9 cellular contexts compared by ENCODE assay signal in genomic region chr12:57609781-57610552, GRCh38. TPM values are rescaled to one million over a fixed set of nuclear protein-coding genes. Genes with fewer than 3 reads are reported as not detected.
A peak's percentile ranks its signal among the peaks of the same experiment; 100 is the strongest.
DNase-seq lines count a peak whose midpoint lies in the region; ATAC-seq and TF ChIP-seq lines count a peak whose summit lies in the region.
"Had no signal": no experiment of that assay in that cellular context is flagged by ENCODE, and none has a peak within 500 bp of the region (broad histone marks: within the 10 kb centered on the region; RNA-seq: fewer than 3 reads in every experiment).

No MANE protein-coding gene starts in this region.

- CTCF ChIA-PET in activated CD8-positive, alpha-beta memory T cell treated with anti-CD3 and anti-CD28 coated beads, Interleukin-2, amount 10 ng/mL, durations not matched to agents 7 days and 5 days (lab: Charles Lee), result interaction anchor here (1.3 to 2.4 kb wide), 3 partner anchors 10 to 19 kb away, joined by 4 to 7 read pairs (median 5); partner anchors contain the start of gene PIP4K2C

- TF ChIP-seq CTCF in endothelial cell (IDR thresholded peaks at IDR 0.05; ENCODE audit: unreplicated experiment), result no peak
- TF ChIP-seq CTCF in upper lobe of left lung (IDR thresholded peaks at IDR 0.05), result no peak

- H3K27me3 Mint-ChIP-seq in activated CD8-positive, alpha-beta memory T cell treated with anti-CD3 and anti-CD28 coated beads, Interleukin-2, amount 10 ng/mL, durations not matched to agents 7 days and 5 days, result peaks cover 40% of the 10 kb centered on the region
- peaks cover 9% of the 10 kb centered on the region for H3K27me3 Mint-ChIP-seq in endothelial cell (ENCODE audit: unreplicated experiment)

- H3K9me3 Mint-ChIP-seq in activated CD8-positive, alpha-beta memory T cell treated with anti-CD3 and anti-CD28 coated beads, Interleukin-2, amount 10 ng/mL, durations not matched to agents 7 days and 5 days (ENCODE audit: low read depth), result no peaks in the 10 kb centered on the region
- no peaks in the 10 kb centered on the region for H3K9me3 Mint-ChIP-seq in endothelial cell (ENCODE audit: unreplicated experiment)

- H3K4me3 ChIP-seq in mucosa of stomach (ENCODE audit: low read length) (peak overlapping the region; percentile 12), upper lobe of left lung (peak overlapping the region in 3 of 4 donors; percentile 46 to 76 (median 57))

- H3K9ac ChIP-seq in mucosa of stomach (ENCODE audit: low read length), result peak overlapping the region; percentile 56

- H3K27ac Mint-ChIP-seq in activated CD8-positive, alpha-beta memory T cell treated with anti-CD3 and anti-CD28 coated beads, Interleukin-2, amount 10 ng/mL, durations not matched to agents 7 days and 5 days, result no peak overlapping the region
- H3K27ac Mint-ChIP-seq in endothelial cell (ENCODE audit: unreplicated experiment), result no peak overlapping the region

- no peak for TF ChIP-seq EP300 in upper lobe of left lung (IDR thresholded peaks at IDR 0.05)

- DNase-seq in activated CD8-positive, alpha-beta memory T cell treated with anti-CD3 and anti-CD28 coated beads, Interleukin-2, amount 10 ng/mL, durations not matched to agents 7 days and 5 days, result no peak
- no peak for DNase-seq in activated CD8-positive, alpha-beta memory T cell treated with anti-CD3 and anti-CD28 coated beads, Interleukin-2, amount 50 U/mL, for 4 hours
- no peak for DNase-seq in endothelial cell (ENCODE audit: low spot score)
- DNase-seq in upper lobe of left lung, result peak in 1 of 2 donors; percentile 85
- no peak for DNase-seq in NCI-H187 treated with DMSO at 0.1 percent for 48 hours (lab: John Stamatoyannopoulos, UW)
- DNase-seq: foreskin keratinocyte had no signal

- no peak for ATAC-seq in activated CD8-positive, alpha-beta memory T cell treated with anti-CD3 and anti-CD28 coated beads, Interleukin-2, amount 10 ng/mL, durations not matched to agents 7 days and 5 days
- ATAC-seq in upper lobe of left lung (ENCODE audit: low FRiP score in 2 of 2), result peak in 1 of 2 donors; percentile 11
- no peak for ATAC-seq in GM18868 (IDR thresholded peaks at IDR 0.05; ENCODE audit: unreplicated experiment)
- ATAC-seq in GM19023 (IDR thresholded peaks at IDR 0.05; ENCODE audit: unreplicated experiment), result no peak

- H3K36me3 ChIP-seq in mucosa of stomach (ENCODE audit: control insufficient read depth, insufficient read depth, low read length), result no peaks in the 10 kb centered on the region
- no peaks in the 10 kb centered on the region for H3K36me3 ChIP-seq in upper lobe of left lung

- no peak for TF ChIP-seq POLR2A in upper lobe of left lung (IDR thresholded peaks at IDR 0.05)

- peak overlapping the region; percentile 30 to 77 (median 74) for H3K27ac ChIP-seq in upper lobe of left lung
- H3K27ac ChIP-seq: foreskin keratinocyte had no signal

- peaks cover 19% of the 10 kb centered on the region for H3K4me1 Mint-ChIP-seq in activated CD8-positive, alpha-beta memory T cell treated with anti-CD3 and anti-CD28 coated beads, Interleukin-2, amount 10 ng/mL, durations not matched to agents 7 days and 5 days
- H3K4me1 Mint-ChIP-seq in endothelial cell (ENCODE audit: unreplicated experiment), result peaks cover 7% of the 10 kb centered on the region

- H3K4me3 Mint-ChIP-seq in activated CD8-positive, alpha-beta memory T cell treated with anti-CD3 and anti-CD28 coated beads, Interleukin-2, amount 10 ng/mL, durations not matched to agents 7 days and 5 days, result peak overlapping the region; percentile 35
- H3K4me3 Mint-ChIP-seq in endothelial cell (ENCODE audit: unreplicated experiment), result peak overlapping the region; percentile 87

- 44 to 57% methylated on average over 27 to 28 of the region's 34 CpGs for WGBS in upper lobe of left lung, 2 donors

- peaks cover 21% of the 10 kb centered on the region for H3K4me1 ChIP-seq in mucosa of stomach (ENCODE audit: control insufficient read depth, insufficient read depth, low read length)
- peaks cover 11 to 33% (median 31%) of the 10 kb centered on the region in 4 donors for H3K4me1 ChIP-seq in upper lobe of left lung

- H3K36me3 Mint-ChIP-seq in activated CD8-positive, alpha-beta memory T cell treated with anti-CD3 and anti-CD28 coated beads, Interleukin-2, amount 10 ng/mL, durations not matched to agents 7 days and 5 days, result no peaks in the 10 kb centered on the region
- H3K36me3 Mint-ChIP-seq in endothelial cell (ENCODE audit: low read depth, unreplicated experiment), result peaks cover 20% of the 10 kb centered on the region

- no peaks in the 10 kb centered on the region for H3K9me3 ChIP-seq in mucosa of stomach (ENCODE audit: control insufficient read depth, low read length)
- no peaks in the 10 kb centered on the region for H3K9me3 ChIP-seq in upper lobe of left lung

- H3K27me3 ChIP-seq in mucosa of stomach (ENCODE audit: control insufficient read depth, insufficient read depth, low read length) (peaks cover 53% of the 10 kb centered on the region), upper lobe of left lung (peaks cover 0 to 11% (median 4%) of the 10 kb centered on the region in 4 donors)

RNA-seq across cellular contexts. Expression of gene ARHGEF25, which starts 1.3 kb away (rescaled TPM):
- under 1 TPM; 0.70 to 0.84 TPM for total RNA-seq in activated CD8-positive, alpha-beta memory T cell treated with anti-CD3 and anti-CD28 coated beads, Interleukin-2, amount 10 ng/mL, durations not matched to agents 7 days and 5 days
- total RNA-seq in endothelial cell (ENCODE audit: unreplicated experiment) (20.0 TPM), upper lobe of left lung (10 to 100 TPM in 2 of 6 donors, 1 to 10 TPM in 4; 6.6 to 78.6 (median 8.2) TPM)

RNA-seq across cellular contexts. Expression of gene DTX3, which starts 5.3 kb away (rescaled TPM):
- total RNA-seq in activated CD8-positive, alpha-beta memory T cell treated with anti-CD3 and anti-CD28 coated beads, Interleukin-2, amount 10 ng/mL, durations not matched to agents 7 days and 5 days, result 10 to 100 TPM; 20.8 to 21.2 TPM
- 43.7 TPM for total RNA-seq in endothelial cell (ENCODE audit: unreplicated experiment)
- 10 to 100 TPM; 12.8 to 44.0 (median 21.1) TPM for total RNA-seq in upper lobe of left lung

RNA-seq across cellular contexts. Expression of gene PIP4K2C, which starts 19.0 kb away (rescaled TPM):
- 10 to 100 TPM; 21.4 to 22.2 TPM for total RNA-seq in activated CD8-positive, alpha-beta memory T cell treated with anti-CD3 and anti-CD28 coated beads, Interleukin-2, amount 10 ng/mL, durations not matched to agents 7 days and 5 days
- total RNA-seq in endothelial cell (ENCODE audit: unreplicated experiment), result 18.5 TPM
- 10 to 100 TPM; 13.4 to 56.7 (median 30.7) TPM for total RNA-seq in upper lobe of left lung

RNA-seq across cellular contexts. Expression of gene B4GALNT1, which starts 23.0 kb away (rescaled TPM):
- total RNA-seq in activated CD8-positive, alpha-beta memory T cell treated with anti-CD3 and anti-CD28 coated beads, Interleukin-2, amount 10 ng/mL, durations not matched to agents 7 days and 5 days, result 1 to 10 TPM; 2.4 to 8.2 TPM
- total RNA-seq in endothelial cell (ENCODE audit: unreplicated experiment) (1.3 TPM), upper lobe of left lung (1 to 10 TPM in 1 of 6 donors, under 1 TPM in 5; under 0.01 to 2.6 (median 0.80) TPM)

Comparison
In these comparisons a context has a peak if more than half of its experiments do, and no peak if none do; other contexts are left out.
1. RNA of gene ARHGEF25, which starts 1.3 kb away (total RNA-seq): 20.0 TPM in endothelial cell (single experiment) and 6.6 to 78.6 TPM in upper lobe of left lung; 0.70 to 0.84 TPM in activated CD8-positive, alpha-beta memory T cell treated with anti-CD3 and anti-CD28 coated beads, Interleukin-2, amount 10 ng/mL, durations not matched to agents 7 days and 5 days; every median in the first group is over 4 times any median in the second.